ENCODE assay signal across 2 cellular contexts in the genomic region with DNA sequence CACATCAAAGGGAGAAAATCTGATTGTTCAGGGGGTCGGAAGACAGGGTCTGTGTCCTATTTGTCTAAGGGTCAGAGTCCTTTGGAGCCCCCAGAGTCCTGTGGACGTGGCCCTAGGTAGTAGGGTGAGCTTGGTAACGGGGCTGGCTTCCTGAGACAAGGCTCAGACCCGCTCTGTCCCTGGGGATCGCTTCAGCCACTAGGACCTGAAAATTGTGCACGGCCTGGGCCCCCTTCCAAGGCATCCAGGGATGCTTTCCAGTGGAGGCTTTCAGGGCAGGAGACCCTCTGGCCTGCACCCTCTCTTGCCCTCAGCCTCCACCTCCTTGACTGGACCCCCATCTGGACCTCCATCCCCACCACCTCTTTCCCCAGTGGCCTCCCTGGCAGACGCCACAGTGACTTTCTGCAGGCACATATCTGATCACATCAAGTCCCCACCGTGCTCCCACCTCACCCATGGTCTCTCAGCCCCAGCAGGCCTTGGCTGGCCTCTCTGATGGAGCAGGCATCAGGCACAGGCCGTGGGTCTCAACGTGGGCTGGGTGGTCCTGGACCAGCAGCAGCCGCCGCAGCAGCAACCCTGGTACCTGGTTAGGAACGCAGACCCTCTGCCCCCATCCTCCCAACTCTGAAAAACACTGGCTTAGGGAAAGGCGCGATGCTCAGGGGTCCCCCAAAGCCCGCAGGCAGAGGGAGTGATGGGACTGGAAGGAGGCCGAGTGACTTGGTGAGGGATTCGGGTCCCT.
TF ChIP-seq lines count a peak whose summit lies in the region.

No MANE protein-coding gene starts in this region.

TF ChIP-seq in IMR-90, 13 proteins besides CTCF, POLR2A, EP300 and RAD21:
- TF ChIP-seq MXI1 (IDR thresholded peaks at IDR 0.05; ENCODE audit: borderline replicate concordance, low read depth, low read length) (no peak), SMC3 (IDR thresholded peaks at IDR 0.05; ENCODE audit: low read depth, low read length) (no peak), RFX5 (IDR thresholded peaks at IDR 0.05; ENCODE audit: low read depth, low read length) (no peak), CHD1 (IDR thresholded peaks at IDR 0.05; ENCODE audit: low read depth, low read length) (no peak), BHLHE40 (IDR thresholded peaks at IDR 0.05; ENCODE audit: low read depth, low read length) (no peak), CEBPB (IDR thresholded peaks at IDR 0.05; ENCODE audit: low read depth, low read length) (no peak), NFE2L2 (IDR thresholded peaks at IDR 0.05; ENCODE audit: low read depth, low read length) (no peak), RCOR1 (IDR thresholded peaks at IDR 0.05; ENCODE audit: insufficient replicate concordance, low read length) (no peak), FOS (IDR thresholded peaks at IDR 0.05; ENCODE audit: low read depth, low read length) (no peak)
- TF ChIP-seq, protein P1, sequence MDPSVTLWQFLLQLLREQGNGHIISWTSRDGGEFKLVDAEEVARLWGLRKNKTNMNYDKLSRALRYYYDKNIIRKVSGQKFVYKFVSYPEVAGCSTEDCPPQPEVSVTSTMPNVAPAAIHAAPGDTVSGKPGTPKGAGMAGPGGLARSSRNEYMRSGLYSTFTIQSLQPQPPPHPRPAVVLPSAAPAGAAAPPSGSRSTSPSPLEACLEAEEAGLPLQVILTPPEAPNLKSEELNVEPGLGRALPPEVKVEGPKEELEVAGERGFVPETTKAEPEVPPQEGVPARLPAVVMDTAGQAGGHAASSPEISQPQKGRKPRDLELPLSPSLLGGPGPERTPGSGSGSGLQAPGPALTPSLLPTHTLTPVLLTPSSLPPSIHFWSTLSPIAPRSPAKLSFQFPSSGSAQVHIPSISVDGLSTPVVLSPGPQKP (IDR thresholded peaks at IDR 0.05; ENCODE audit: borderline replicate concordance, low read depth, low read length), result no peak
- TF ChIP-seq, protein P2, sequence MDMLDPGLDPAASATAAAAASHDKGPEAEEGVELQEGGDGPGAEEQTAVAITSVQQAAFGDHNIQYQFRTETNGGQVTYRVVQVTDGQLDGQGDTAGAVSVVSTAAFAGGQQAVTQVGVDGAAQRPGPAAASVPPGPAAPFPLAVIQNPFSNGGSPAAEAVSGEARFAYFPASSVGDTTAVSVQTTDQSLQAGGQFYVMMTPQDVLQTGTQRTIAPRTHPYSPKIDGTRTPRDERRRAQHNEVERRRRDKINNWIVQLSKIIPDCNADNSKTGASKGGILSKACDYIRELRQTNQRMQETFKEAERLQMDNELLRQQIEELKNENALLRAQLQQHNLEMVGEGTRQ (IDR thresholded peaks at IDR 0.05; ENCODE audit: low read depth, low read length), result no peak

TF ChIP-seq in H1, 55 proteins besides CTCF, POLR2A, EP300 and RAD21:
- no peak for TF ChIP-seq SIRT6 (IDR thresholded peaks at IDR 0.05; ENCODE audit: low read length)
- TF ChIP-seq KDM1A (IDR thresholded peaks at IDR 0.05; ENCODE audit: borderline replicate concordance, low read length), result no peak
- no peak for TF ChIP-seq TAF1 (IDR thresholded peaks at IDR 0.05; ENCODE audit: low read depth, low read length)
